In genomic region chr3:196524527-196524926, GRCh38 we compare ENCODE assay signal across 17 cellular contexts. TPM values are rescaled to one million over a fixed set of nuclear protein-coding genes. Genes with fewer than 3 reads are reported as not detected.
A peak's percentile ranks its signal among the peaks of the same experiment; 100 is the strongest.
DNase-seq lines count a peak whose midpoint lies in the region; ATAC-seq and TF ChIP-seq lines count a peak whose summit lies in the region.
"Had no signal": no experiment of that assay in that cellular context is flagged by ENCODE, and none has a peak within 500 bp of the region (broad histone marks: within the 10 kb centered on the region; RNA-seq: fewer than 3 reads in every experiment).

No MANE protein-coding gene starts in this region.

- in situ Hi-C loops in brain microvascular endothelial cell (cut with HindIII; ENCODE audit: low pct_ligation_motif_present, low sequenced_read_pairs), result no loop called here

- TF ChIP-seq CTCF in cardiac muscle cell (IDR thresholded peaks at IDR 0.05; ENCODE audit: low read depth, low read length), result peak; percentile 19
- peak; percentile 43 for TF ChIP-seq CTCF in brain microvascular endothelial cell (IDR thresholded peaks at IDR 0.05; ENCODE audit: low read depth, low read length, missing control alignments)
- TF ChIP-seq CTCF in CD8-positive, alpha-beta T cell (IDR thresholded peaks at IDR 0.05), result no peak

- POLR2A ChIA-PET in CD8-positive, alpha-beta T cell (lab: Charles Lee), result no interaction called here

- no peak for DNase-seq in cardiac muscle cell (ENCODE audit: low read depth in 1 of 2, low spot score in 1 of 2)
- no peak for DNase-seq in cardiac septum (ENCODE audit: low spot score)
- peak; percentile 50 for DNase-seq in NCI-H524 treated with DMSO at 0.1 percent for 48 hours (lab: John Stamatoyannopoulos, UW)
- no peak for DNase-seq in brain microvascular endothelial cell
- DNase-seq in OCI-M2 (lab: John Stamatoyannopoulos, UW; ENCODE audit: unreplicated experiment), result no peak
- DNase-seq in CD8-positive, alpha-beta T cell, result no peak
- DNase-seq in NCI-H226, result no peak
- DNase-seq in activated effector memory CD4-positive, alpha-beta T cell treated with anti-CD3 and anti-CD28 coated beads, Interleukin-2, amount 50 U/mL, for 16 hours, result no peak
- DNase-seq: activated CD4-positive, alpha-beta T cell treated with anti-CD3 and anti-CD28 coated beads, Interleukin-2, amount 50 U/mL, for 4 hours; activated naive CD4-positive, alpha-beta T cell treated with Interleukin-2 at 50 U/mL for 16 hours; cortex of kidney; EL; glutamatergic neuron; NCI-H446 treated with DMSO at 0.1 percent for 48 hours; substantia nigra had no signal

- peaks cover 20% of the 10 kb centered on the region for H3K9me3 Mint-ChIP-seq in CD8-positive, alpha-beta T cell

- CTCF ChIA-PET in CD8-positive, alpha-beta T cell (lab: Charles Lee), result interaction anchor here (1.1 to 4.8 kb wide), 5 partner anchors 11 to 271 kb away, joined by 3 to 21 read pairs (median 4); no protein-coding TSS in a partner anchor

- peaks cover 1% of the 10 kb centered on the region for H3K9me3 ChIP-seq in cardiac muscle cell (ENCODE audit: low read depth)
- peaks cover 16% of the 10 kb centered on the region for H3K9me3 ChIP-seq in CD8-positive, alpha-beta T cell (ENCODE audit: low read length)

- no peak overlapping the region for H3K27ac Mint-ChIP-seq in CD8-positive, alpha-beta T cell
- H3K27ac Mint-ChIP-seq: memory B cell had no signal

- peaks cover 4% of the 10 kb centered on the region for H3K27me3 Mint-ChIP-seq in CD8-positive, alpha-beta T cell (ENCODE audit: low read depth)
- H3K27me3 Mint-ChIP-seq: memory B cell had no signal

- H3K27ac ChIP-seq in cardiac muscle cell (no peak overlapping the region), brain microvascular endothelial cell (no peak overlapping the region)
- no peak overlapping the region for H3K27ac ChIP-seq in CD8-positive, alpha-beta T cell (ENCODE audit: low read depth, low read length)

- H3K4me3 ChIP-seq in cardiac muscle cell (no peak overlapping the region), brain microvascular endothelial cell (ENCODE audit: low read depth, low read length) (no peak overlapping the region)
- H3K4me3 ChIP-seq in CD8-positive, alpha-beta T cell (ENCODE audit: low read depth, low read length), result no peak overlapping the region

- no peak for ATAC-seq in CD8-positive, alpha-beta T cell

- H3K36me3 ChIP-seq in cardiac muscle cell (no peaks in the 10 kb centered on the region), brain microvascular endothelial cell (replicated peaks) (no peaks in the 10 kb centered on the region)
- no peaks in the 10 kb centered on the region for H3K36me3 ChIP-seq in CD8-positive, alpha-beta T cell (ENCODE audit: insufficient read depth, low read length)

- intact Hi-C loops in cardiac septum (cut with DNase I), result loop anchor here (5.0 kb wide), 1 partner anchor 447 kb away; no protein-coding TSS in a partner anchor
- intact Hi-C loops in CD8-positive, alpha-beta T cell (cut with DNase I, micrococcal nuclease), result no loop called here

- H3K4me1 Mint-ChIP-seq in CD8-positive, alpha-beta T cell (ENCODE audit: low read depth), result peaks cover 4% of the 10 kb centered on the region

- H3K4me1 ChIP-seq in cardiac muscle cell (ENCODE audit: low read depth), result no peaks in the 10 kb centered on the region
- H3K4me1 ChIP-seq in CD8-positive, alpha-beta T cell (ENCODE audit: insufficient read depth, low read length), result no peaks in the 10 kb centered on the region

- H3K4me3 Mint-ChIP-seq in CD8-positive, alpha-beta T cell, result no peak overlapping the region
- H3K4me3 Mint-ChIP-seq: memory B cell had no signal

- H3K27me3 ChIP-seq in cardiac muscle cell (no peaks in the 10 kb centered on the region), brain microvascular endothelial cell (replicated peaks) (no peaks in the 10 kb centered on the region)
- no peaks in the 10 kb centered on the region for H3K27me3 ChIP-seq in CD8-positive, alpha-beta T cell (ENCODE audit: insufficient read depth, low read length)

- H3K36me3 Mint-ChIP-seq in CD8-positive, alpha-beta T cell, result peaks cover 8% of the 10 kb centered on the region

RNA-seq across cellular contexts. Expression of gene SMCO1, which starts 9.4 kb away (rescaled TPM):
- 0.45 and 0.99 TPM in 2 replicates for total RNA-seq in cardiac muscle cell
- polyA plus RNA-seq in cardiac muscle cell, result 1.7 and 2.3 TPM in 2 replicates
- total RNA-seq in cardiac septum, result 28.7 TPM
- total RNA-seq in CD8-positive, alpha-beta T cell, result not detected
- total RNA-seq: pulmonary artery endothelial cell had no signal

RNA-seq across cellular contexts. Expression of gene RNF168, which starts 21.0 kb away (rescaled TPM):
- total RNA-seq in cardiac muscle cell (14.7 and 19.0 TPM in 2 replicates), cardiac septum (21.8 TPM)
- 9.9 and 11.1 TPM in 2 replicates for polyA plus RNA-seq in cardiac muscle cell
- total RNA-seq in CD8-positive, alpha-beta T cell, result 10 to 100 TPM; 51.3 to 55.6 TPM

RNA-seq across cellular contexts. Expression of gene WDR53, which starts 43.8 kb away (rescaled TPM):
- total RNA-seq in cardiac muscle cell (8.9 and 10.3 TPM in 2 replicates), cardiac septum (8.4 TPM)
- 9.5 and 11.2 TPM in 2 replicates for polyA plus RNA-seq in cardiac muscle cell
- total RNA-seq in CD8-positive, alpha-beta T cell, result 10 to 100 TPM; 15.7 to 17.5 TPM

RNA-seq across cellular contexts. Expression of gene FBXO45, which starts 43.9 kb away (rescaled TPM):
- 4.7 and 5.9 TPM in 2 replicates for total RNA-seq in cardiac muscle cell
- polyA plus RNA-seq in cardiac muscle cell, result 9.1 TPM in 2 replicates
- 6.4 TPM for total RNA-seq in cardiac septum
- 1 to 10 TPM; 7.8 to 9.3 TPM for total RNA-seq in CD8-positive, alpha-beta T cell

Comparison
In these comparisons a context has a peak if more than half of its experiments do, and no peak if none do; other contexts are left out.
1. RNA of gene SMCO1, which starts 9.4 kb away (total RNA-seq): 28.7 TPM in cardiac septum (single experiment); 0.45 to 0.99 TPM in cardiac muscle cell and not detected in CD8-positive, alpha-beta T cell; every median in the first group is over 10 times any median in the second.